In genomic region chr2:190408538-190409271, GRCh38 we compare ENCODE assay signal across 8 cellular contexts. TPM values are rescaled to one million over a fixed set of nuclear protein-coding genes. Genes with fewer than 3 reads are reported as not detected.
DNase-seq lines count a peak whose midpoint lies in the region; ATAC-seq and TF ChIP-seq lines count a peak whose summit lies in the region.

No MANE protein-coding gene starts in this region.

- peak; percentile 78 for ATAC-seq in GM18907 (IDR thresholded peaks at IDR 0.05; ENCODE audit: unreplicated experiment)
- peak; percentile 64 for ATAC-seq in HG03108 (IDR thresholded peaks at IDR 0.05; ENCODE audit: unreplicated experiment)

- DNase-seq in AG20443 (ENCODE audit: low spot score) (peak; percentile 57), NCI-H526 (lab: John Stamatoyannopoulos, UW) (peak; percentile 56 to 85), activated T-cell treated with anti-CD3 and anti-CD28 coated beads for 1 hour (ENCODE audit: low read depth) (peak; percentile 56), erythroblast (lab: John Stamatoyannopoulos, UW) (peak; percentile 52 to 60), myocyte (ENCODE audit: low read depth) (peak; percentile 55)
- peak; percentile 30 for DNase-seq in stimulated activated CD8-positive, alpha-beta memory T cell treated with anti-CD3 and anti-CD28 coated beads, Interleukin-7, amount 100 ng/mL, for 24 hours (ENCODE audit: low read depth)

- peak; percentile 70 for TF ChIP-seq POLR2A in erythroblast (IDR thresholded peaks at IDR 0.05; ENCODE audit: low read length)

RNA-seq across cellular contexts. Expression of gene MFSD6, which starts 0.6 kb away (rescaled TPM):
- 12.4 and 14.0 TPM in 2 replicates for total RNA-seq in myocyte
- 6.4 TPM for polyA plus RNA-seq in myocyte (2012)

Comparison
In these comparisons a context has a peak if more than half of its experiments do, and no peak if none do; other contexts are left out.
1. Peak in every context shown above with its lines: DNase-seq and ATAC-seq.